ENCODE assay signal across 14 cellular contexts in genomic region chr2:67486041-67486796, GRCh38.
DNase-seq lines count a peak whose midpoint lies in the region; ATAC-seq and TF ChIP-seq lines count a peak whose summit lies in the region.
"Had no signal": no experiment of that assay in that cellular context is flagged by ENCODE, and none has a peak within 500 bp of the region (broad histone marks: within the 10 kb centered on the region; RNA-seq: fewer than 3 reads in every experiment).

No MANE protein-coding gene starts in this region.

- no peak overlapping the region for H3K56ac ChIP-seq in IMR-90 (ENCODE audit: extremely low read depth, insufficient read depth, low read length)

- H4K8ac ChIP-seq in IMR-90 (ENCODE audit: low read depth in 2 of 2, low read length in 2 of 2), result no peak overlapping the region

- H2BK120ac ChIP-seq in IMR-90 (ENCODE audit: low read depth, low read length), result no peak overlapping the region

- no peak overlapping the region for H2AK5ac ChIP-seq in IMR-90 (ENCODE audit: low read depth, low read length)

- no peaks in the 10 kb centered on the region for H3K27me3 ChIP-seq in IMR-90 (ENCODE audit: control insufficient read depth, insufficient read depth, low read length)
- H3K27me3 ChIP-seq: gastroesophageal sphincter had no signal

- no peak overlapping the region for H4K5ac ChIP-seq in IMR-90 (ENCODE audit: low read depth, low read length)

- in situ Hi-C loops in IMR-90 (cut with MboI; ENCODE audit: low sequenced_read_pairs), result loop anchor here (25.0 kb wide), 1 partner anchor 351 kb away; no protein-coding TSS in a partner anchor

- TF ChIP-seq POLR2A in IMR-90 (IDR thresholded peaks at IDR 0.05; ENCODE audit: low read depth, low read length), result no peak

- no peak overlapping the region for H3K27ac ChIP-seq in IMR-90 (ENCODE audit: insufficient read depth, low read length)
- no peak overlapping the region for H3K27ac ChIP-seq in caudate nucleus (ENCODE audit: low read depth, low read length)
- H3K27ac ChIP-seq: coronary artery, gastroesophageal sphincter had no signal

- WGBS in IMR-90 (ENCODE audit: extremely low coverage in 2 of 2, insufficient read length in 1 of 2), 2 experiments, result no CpG with 5 or more reads among the region's 1 CpG

- H3K9me3 ChIP-seq in IMR-90 (ENCODE audit: control insufficient read depth, insufficient read depth, low read length), result no peaks in the 10 kb centered on the region
- H3K9me3 ChIP-seq: gastroesophageal sphincter had no signal

- H2BK15ac ChIP-seq in IMR-90 (ENCODE audit: low read depth, low read length), result no peak overlapping the region; the same call in 2 of the 3 replicates

- no peak for ATAC-seq in IMR-90 (ENCODE audit: low read depth)
- ATAC-seq: gastroesophageal sphincter had no signal

- intact Hi-C loops in IMR-90 (cut with micrococcal nuclease), result no loop called here

- H2AFZ ChIP-seq in IMR-90 (replicated peaks; ENCODE audit: low read length, poor library complexity), result no peak overlapping the region

- dilution Hi-C loops in IMR-90 (cut with HindIII; ENCODE audit: low sequenced_read_pairs, unreplicated experiment), result no loop called here

- CTCF ChIA-PET in IMR-90 (lab: Yijun Ruan, JAX), result interaction anchor here (1.1 kb wide), 1 partner anchor 9 kb away, joined by 3 read pairs; no protein-coding TSS in a partner anchor

- H4K91ac ChIP-seq in IMR-90 (ENCODE audit: insufficient read depth, low read depth, low read length), result no peak overlapping the region; the same call in 1 of the 2 replicates

- H4K20me1 ChIP-seq in IMR-90 (ENCODE audit: insufficient read depth, low read length), result no peaks in the 10 kb centered on the region

- no peak overlapping the region for H3K4me2 ChIP-seq in IMR-90 (ENCODE audit: low read depth, low read length)

- H3K4ac ChIP-seq in IMR-90 (ENCODE audit: low read depth, low read length), result no peak overlapping the region

- no peak overlapping the region for H3K23ac ChIP-seq in IMR-90 (ENCODE audit: low read depth, low read length)

- 0 out of 2 replicates have a peak overlapping the region, but pooled peaks have one; percentile 11 for H3K14ac ChIP-seq in IMR-90 (replicated peaks; ENCODE audit: low read depth, low read length)

- H2BK20ac ChIP-seq in IMR-90 (ENCODE audit: low read depth, low read length), result no peak overlapping the region

- no peaks in the 10 kb centered on the region for H3K9me1 ChIP-seq in IMR-90 (ENCODE audit: insufficient read depth, low read length)

- no peak for TF ChIP-seq CTCF in IMR-90 (conservative IDR thresholded peaks at IDR 0.05; ENCODE audit: low read depth, low read length)
- no peak for TF ChIP-seq CTCF in cardiac fibroblast (IDR thresholded peaks at IDR 0.05; ENCODE audit: low read depth, low read length)

- no peaks in the 10 kb centered on the region for H3K36me3 ChIP-seq in IMR-90 (ENCODE audit: control insufficient read depth, insufficient read depth, low read length)
- H3K36me3 ChIP-seq: gastroesophageal sphincter had no signal

- no peak overlapping the region for H3K9ac ChIP-seq in IMR-90 (ENCODE audit: low read depth, low read length)

- BruUV-seq in IMR-90 (replicated peaks; lab: Mats Ljungman, UMichigan), result no TSS peak

- POLR2A ChIA-PET in IMR-90 (lab: Charles Lee; ENCODE audit: unreplicated experiment), result interaction anchor here (0.6 kb wide), 1 partner anchor 14 kb away, joined by 4 read pairs; no protein-coding TSS in a partner anchor

- no peak for TF ChIP-seq RAD21 in IMR-90 (IDR thresholded peaks at IDR 0.05; ENCODE audit: low read length)

- DNase-seq in COLO668 (lab: John Stamatoyannopoulos, UW; ENCODE audit: unreplicated experiment) (peak; percentile 55), IMR-90 (peak; percentile 32), cardiac fibroblast (ENCODE audit: low read depth in 2 of 2) (peak; percentile 43 to 68), kidney tubule cell (ENCODE audit: low spot score) (peak; percentile 68), amniotic stem cell (lab: John Stamatoyannopoulos, UW) (no peak), NCI-H526 treated with DMSO at 0.1 percent for 48 hours (lab: John Stamatoyannopoulos, UW) (no peak), caudate nucleus (lab: John Stamatoyannopoulos, UW) (no peak), NAMALWA (ENCODE audit: low spot score) (no peak)
- DNase-seq: NCI-H1105, NCI-H748 treated with DMSO at 0.1 percent for 48 hours, nephron progenitor cell, SIG-M5 had no signal

- H3K79me1 ChIP-seq in IMR-90 (ENCODE audit: low read depth in 1 of 2, low read length in 2 of 2), result no peaks in the 10 kb centered on the region

- no peak overlapping the region for H2AK9ac ChIP-seq in IMR-90 (replicated peaks; ENCODE audit: low read depth, low read length, poor library complexity)

- H3K4me1 ChIP-seq in IMR-90 (ENCODE audit: control insufficient read depth, insufficient read depth, low read length), result no peaks in the 10 kb centered on the region
- H3K4me1 ChIP-seq: gastroesophageal sphincter had no signal

- no peak overlapping the region for H2BK5ac ChIP-seq in IMR-90 (ENCODE audit: low read depth, low read length, poor library complexity, severe bottlenecking)

- H3K18ac ChIP-seq in IMR-90 (ENCODE audit: low read depth, low read length), result no peak overlapping the region

- H3K4me3 ChIP-seq in IMR-90 (ENCODE audit: insufficient read depth, low read depth, low read length), result no peak overlapping the region
- H3K4me3 ChIP-seq in cardiac fibroblast (replicated peaks in 1 of 2; ENCODE audit: low read depth in 2 of 2, low read length in 2 of 2), result no peak overlapping the region
- H3K4me3 ChIP-seq: coronary artery, gastroesophageal sphincter had no signal

TF ChIP-seq in IMR-90, 13 proteins besides CTCF, POLR2A, EP300 and RAD21:
- TF ChIP-seq RFX5 (IDR thresholded peaks at IDR 0.05; ENCODE audit: low read depth, low read length) (no peak), CEBPB (IDR thresholded peaks at IDR 0.05; ENCODE audit: low read depth, low read length) (0 out of 2 replicates have a peak, but pooled peaks have one; percentile 28), BHLHE40 (IDR thresholded peaks at IDR 0.05; ENCODE audit: low read depth, low read length) (no peak), FOS (IDR thresholded peaks at IDR 0.05; ENCODE audit: low read depth, low read length) (no peak), CHD1 (IDR thresholded peaks at IDR 0.05; ENCODE audit: low read depth, low read length) (no peak)

Comparison
In these comparisons a context has a peak if more than half of its experiments do, and no peak if none do; other contexts are left out.
1. DNase-seq: peak in COLO668 (single experiment), IMR-90 (single experiment), cardiac fibroblast (2 of 2) and kidney tubule cell (single experiment); none in amniotic stem cell (single experiment), NCI-H526 treated with DMSO at 0.1 percent for 48 hours (single experiment), caudate nucleus (0 of 61) and NAMALWA (single experiment).